In the genomic region with DNA sequence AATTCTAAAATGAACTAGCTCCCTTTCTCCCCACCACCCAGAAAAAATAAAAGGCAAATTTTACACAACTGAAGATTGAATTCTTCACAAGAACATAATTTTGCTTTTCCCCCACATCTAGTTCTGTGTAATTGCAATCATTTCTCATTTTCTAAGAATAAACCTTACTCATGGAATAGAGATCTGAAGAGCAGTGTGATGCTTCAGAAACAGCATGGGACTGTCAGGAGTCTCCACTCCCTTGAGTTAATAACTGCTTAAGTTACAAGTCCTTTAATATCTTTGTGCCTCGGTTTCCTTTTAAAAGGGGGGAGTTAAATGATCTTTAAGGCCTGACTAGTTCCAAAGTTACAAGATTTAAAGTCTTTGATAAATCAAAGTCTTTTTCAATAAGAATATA, we compare ENCODE assay signal across 20 cellular contexts. TPM values are rescaled to one million over a fixed set of nuclear protein-coding genes. Genes with fewer than 3 reads are reported as not detected.
"Had no signal": no experiment of that assay in that cellular context is flagged by ENCODE, and none has a peak within 500 bp of the region (broad histone marks: within the 10 kb centered on the region; RNA-seq: fewer than 3 reads in every experiment).

No MANE protein-coding gene starts in this region.

- H3K4me2 ChIP-seq: SK-N-SH had no signal

- DNase-seq: Karpas-422, KG1, MG63, NCI-H1092, NCI-H1436, NCI-H187, NCI-H2029, NCI-H2081 treated with DMSO at 0.1 percent for 48 hours, NCI-H2171, NCI-H226, NCI-H446, NCI-H510A, NCI-H524 treated with DMSO at 0.1 percent for 48 hours, NCI-H69, NCI-H774, RPMI8226, SHP77, SK-N-SH had no signal

- H3K4me3 ChIP-seq: MG63 had no signal

- H3K27me3 ChIP-seq: MG63 had no signal

- H3K9ac ChIP-seq: SK-N-SH had no signal

- H3K9me3 ChIP-seq: MG63, SK-N-SH had no signal

RNA-seq across cellular contexts. Expression of gene CACNG1, which starts 53.7 kb away (rescaled TPM):
- total RNA-seq: HT-29, SK-MEL-5 had no signal
